In the genomic region with DNA sequence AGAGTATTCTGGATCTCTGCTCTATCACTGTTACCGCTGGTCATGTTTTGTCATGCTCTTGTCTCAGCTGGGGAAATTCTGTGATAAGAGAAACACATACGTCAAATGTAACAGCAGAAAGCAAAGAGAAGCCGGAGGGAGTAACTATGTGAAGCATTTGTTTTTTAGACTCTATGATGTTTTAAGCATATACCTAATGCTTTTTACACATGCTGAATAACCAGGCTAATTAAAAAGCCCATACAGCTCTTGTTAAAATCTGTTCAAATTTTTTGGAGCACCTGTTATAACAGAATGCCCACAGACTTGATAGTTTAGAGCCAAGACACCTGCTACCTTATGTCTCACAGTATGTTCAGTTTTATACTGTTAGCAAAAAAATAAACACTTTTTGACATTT, we compare ENCODE assay signal across 13 cellular contexts.
A peak's percentile ranks its signal among the peaks of the same experiment; 100 is the strongest.
DNase-seq lines count a peak whose midpoint lies in the region; ATAC-seq, FAIRE-seq and TF ChIP-seq lines count a peak whose summit lies in the region.
"Had no signal": no experiment of that assay in that cellular context is flagged by ENCODE, and none has a peak within 500 bp of the region (broad histone marks: within the 10 kb centered on the region; RNA-seq: fewer than 3 reads in every experiment).

No MANE protein-coding gene starts in this region.

- H3K36me3 ChIP-seq in bronchial epithelial cell (ENCODE audit: control insufficient read depth, insufficient read depth, low read length): no peaks in the 10 kb centered on the region

- H3K9me3 Mint-ChIP-seq in natural killer cell treated with Interleukin-12 subunit alpha and Interleukin-12 subunit beta and Interleukin-15 and Interleukin-18, amount 100 ng/mL, for 72 hours: no peaks in the 10 kb centered on the region
- no peaks in the 10 kb centered on the region for H3K9me3 Mint-ChIP-seq in natural killer cell
- H3K9me3 Mint-ChIP-seq: CD4-positive, alpha-beta T cell; GM23338 had no signal

- H3K27ac Mint-ChIP-seq in natural killer cell treated with Interleukin-12 subunit alpha and Interleukin-12 subunit beta and Interleukin-15 and Interleukin-18, amount 100 ng/mL, for 72 hours: peak overlapping the region; percentile 33 to 87
- no peak overlapping the region for H3K27ac Mint-ChIP-seq in natural killer cell
- H3K27ac Mint-ChIP-seq: B cell; CD4-positive, alpha-beta T cell; GM23338 had no signal

- FAIRE-seq in bronchial epithelial cell (lab: Jason Lieb, UNC): no peak
- FAIRE-seq: GM12878 had no signal

- no peak for TF ChIP-seq CTCF in natural killer cell (IDR thresholded peaks at IDR 0.05)
- TF ChIP-seq CTCF in bronchial epithelial cell (IDR thresholded peaks at IDR 0.05; ENCODE audit: insufficient read depth, low read length, severe bottlenecking): no peak

- no peak for DNase-seq in natural killer cell treated with Interleukin-12 subunit alpha and Interleukin-12 subunit beta and Interleukin-15 and Interleukin-18, amount 100 ng/mL, for 72 hours (ENCODE audit: low spot score)
- DNase-seq in natural killer cell (no peak), NCI-H1694 (lab: John Stamatoyannopoulos, UW) (peak; percentile 37), bronchial epithelial cell (ENCODE audit: low read depth) (peak; percentile 10), NCI-H1048 (lab: John Stamatoyannopoulos, UW) (no peak), COLO668 (lab: John Stamatoyannopoulos, UW; ENCODE audit: unreplicated experiment) (no peak)
- DNase-seq: CD4-positive, alpha-beta T cell; DND-41; H7 had no signal

- H3K36me3 Mint-ChIP-seq in natural killer cell treated with Interleukin-12 subunit alpha and Interleukin-12 subunit beta and Interleukin-15 and Interleukin-18, amount 100 ng/mL, for 72 hours: peaks cover 6% of the 10 kb centered on the region
- H3K36me3 Mint-ChIP-seq in natural killer cell: no peaks in the 10 kb centered on the region

- H3K4me3 ChIP-seq in bronchial epithelial cell (ENCODE audit: low read depth, low read length): no peak overlapping the region
- H3K4me3 ChIP-seq: GM12878, GM23338 had no signal

- ATAC-seq in natural killer cell treated with Interleukin-12 subunit alpha and Interleukin-12 subunit beta and Interleukin-15 and Interleukin-18, amount 100 ng/mL, for 72 hours: no peak
- no peak for ATAC-seq in natural killer cell
- ATAC-seq in HG03159 (IDR thresholded peaks at IDR 0.05; ENCODE audit: unreplicated experiment): no peak
- ATAC-seq: GM23338 had no signal

- H3K27me3 ChIP-seq in bronchial epithelial cell (ENCODE audit: control insufficient read depth, insufficient read depth, low read length): no peaks in the 10 kb centered on the region

- H3K27me3 Mint-ChIP-seq in natural killer cell treated with Interleukin-12 subunit alpha and Interleukin-12 subunit beta and Interleukin-15 and Interleukin-18, amount 100 ng/mL, for 72 hours: peaks cover 0 to 2% of the 10 kb centered on the region in 2 donors
- peaks cover 2 to 28% of the 10 kb centered on the region in 2 donors for H3K27me3 Mint-ChIP-seq in natural killer cell (ENCODE audit: low read depth in 2 of 2)
- H3K27me3 Mint-ChIP-seq: B cell; CD4-positive, alpha-beta T cell had no signal

- no peak overlapping the region for H3K4me3 Mint-ChIP-seq in natural killer cell treated with Interleukin-12 subunit alpha and Interleukin-12 subunit beta and Interleukin-15 and Interleukin-18, amount 100 ng/mL, for 72 hours
- no peak overlapping the region for H3K4me3 Mint-ChIP-seq in natural killer cell
- H3K4me3 Mint-ChIP-seq: B cell; CD4-positive, alpha-beta T cell; GM23338 had no signal

- H3K4me1 Mint-ChIP-seq in natural killer cell treated with Interleukin-12 subunit alpha and Interleukin-12 subunit beta and Interleukin-15 and Interleukin-18, amount 100 ng/mL, for 72 hours (ENCODE audit: low read depth in 2 of 2): peaks cover 44 to 53% of the 10 kb centered on the region in 2 donors
- H3K4me1 Mint-ChIP-seq in natural killer cell: peaks cover 6% of the 10 kb centered on the region in 2 donors

- intact Hi-C loops in natural killer cell (cut with micrococcal nuclease): loop anchor here (10.0 kb wide), 1 partner anchor 743 kb away; no protein-coding TSS in a partner anchor

Comparison
In these comparisons a context has a peak if more than half of its experiments do, and no peak if none do; other contexts are left out.
1. H3K27ac Mint-ChIP-seq: peak in natural killer cell treated with Interleukin-12 subunit alpha and Interleukin-12 subunit beta and Interleukin-15 and Interleukin-18, amount 100 ng/mL, for 72 hours (2 of 2); none in natural killer cell (0 of 2).
2. DNase-seq: peak in NCI-H1694 (single experiment) and bronchial epithelial cell (single experiment); none in natural killer cell treated with Interleukin-12 subunit alpha and Interleukin-12 subunit beta and Interleukin-15 and Interleukin-18, amount 100 ng/mL, for 72 hours (single experiment), natural killer cell (single experiment), NCI-H1048 (single experiment) and COLO668 (single experiment).